22 cellular contexts compared by ENCODE assay signal in the genomic region with DNA sequence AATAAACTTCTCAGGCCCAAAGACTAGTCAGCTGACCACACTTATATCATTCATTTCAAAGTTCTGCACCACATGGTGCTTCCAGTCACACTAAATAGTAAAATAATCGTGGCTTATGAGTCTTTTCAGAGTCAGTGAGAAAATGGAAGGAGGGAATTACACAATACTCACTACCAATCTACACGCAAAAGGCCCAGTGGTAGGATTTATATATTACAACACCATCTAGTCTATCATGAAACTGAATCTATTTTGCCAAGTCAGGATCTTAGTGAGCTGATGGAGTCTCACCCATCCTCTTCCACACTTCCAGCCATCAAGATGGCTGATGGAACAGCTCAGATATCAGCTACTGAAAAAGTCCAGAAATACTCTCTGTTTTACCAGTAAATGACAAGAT. TPM values are rescaled to one million over a fixed set of nuclear protein-coding genes. Genes with fewer than 3 reads are reported as not detected.
DNase-seq lines count a peak whose midpoint lies in the region; ATAC-seq, FAIRE-seq and TF ChIP-seq lines count a peak whose summit lies in the region.
"Had no signal": no experiment of that assay in that cellular context is flagged by ENCODE, and none has a peak within 500 bp of the region (broad histone marks: within the 10 kb centered on the region; RNA-seq: fewer than 3 reads in every experiment).

No MANE protein-coding gene starts in this region.

- H3K36me3 ChIP-seq in GM12878 (ENCODE audit: control insufficient read depth in 2 of 2, insufficient read depth in 2 of 2, low read length in 1 of 2): peaks cover 0 to 9% of the 10 kb centered on the region in 2 experiments; a peak in 2 of 4 replicates

- CTCF ChIA-PET in activated CD4-positive, alpha-beta T cell treated with anti-CD3 and anti-CD28 coated beads for 36 hours (lab: Charles Lee): interaction anchor here (1.7 kb wide), 1 partner anchor 11 kb away, joined by 6 read pairs; no protein-coding TSS in a partner anchor
- CTCF ChIA-PET in GM12878 (lab: Yijun Ruan, JAX): interaction anchor here (0.7 kb wide), 1 partner anchor 24 kb away, joined by 3 read pairs; no protein-coding TSS in a partner anchor

- no peak for DNase-seq in activated CD4-positive, alpha-beta T cell treated with anti-CD3 and anti-CD28 coated beads for 36 hours
- DNase-seq in activated CD4-positive, alpha-beta T cell treated with anti-CD3 and anti-CD28 coated beads, Interleukin-2, amount 10 ng/mL, durations not matched to agents 24 days and 14 days: no peak
- DNase-seq in MV-4-11 (lab: John Stamatoyannopoulos, UW) (peak; percentile 80), GM12878 (ENCODE audit: low read depth, low spot score) (no peak), nephron progenitor cell (no peak)
- no peak for DNase-seq in activated effector memory CD4-positive, alpha-beta T cell treated with Interleukin-2 at 50 U/mL for 16 hours
- DNase-seq: activated CD4-positive, alpha-beta T cell treated with anti-CD3 and anti-CD28 coated beads, Interleukin-2, amount 50 U/mL, for 48 hours; activated naive CD8-positive, alpha-beta T cell treated with anti-CD3 and anti-CD28 coated beads, Interleukin-2, amount 50 U/mL, for 24 hours; activated T-cell treated with anti-CD3 and anti-CD28 coated beads, Interleukin-2, amount 50 U/mL, for 48 hours; left cardiac atrium; mesendoderm; NCI-H1694 treated with DMSO at 0.1 percent for 48 hours; NCI-H446 treated with DMSO at 0.1 percent for 48 hours; stimulated activated CD4-positive, alpha-beta T cell treated with anti-CD3 and anti-CD28 coated beads, Interleukin-2, amount 100 ng/mL, for 24 hours; T-helper 1 cell had no signal

- peaks cover 1% of the 10 kb centered on the region; the same call in 1 of the 3 replicates for H3K9me3 ChIP-seq in GM12878 (replicated peaks; ENCODE audit: control insufficient read depth, insufficient read depth, low read length)

- TF ChIP-seq POLR2A in GM12878 (IDR thresholded peaks at IDR 0.05; ENCODE audit: low read depth, low read length): no peak

- H3K27ac ChIP-seq in GM12878 (ENCODE audit: control insufficient read depth, insufficient read depth): no peak overlapping the region
- H3K27ac ChIP-seq: BLaER1 treated with 17β-estradiol and CSF1 and Interleukin-3, amounts not matched to agents 10 nM and 100 nM; VCaP had no signal

- SMC1A ChIA-PET in GM12878 (lab: Charles Lee; ENCODE audit: uncharacterized antibody, unreplicated experiment): interaction anchor here (1.0 kb wide), 1 partner anchor 36 kb away, joined by 3 read pairs; no protein-coding TSS in a partner anchor

- H3K79me2 ChIP-seq in GM12878 (ENCODE audit: control insufficient read depth, insufficient read depth, low read length): peaks cover 16% of the 10 kb centered on the region

- no peaks in the 10 kb centered on the region for H3K27me3 Mint-ChIP-seq in activated CD4-positive, alpha-beta T cell treated with anti-CD3 and anti-CD28 coated beads for 36 hours
- no peaks in the 10 kb centered on the region for H3K27me3 Mint-ChIP-seq in activated CD4-positive, alpha-beta T cell treated with anti-CD3 and anti-CD28 coated beads, Interleukin-2, amount 10 ng/mL, durations not matched to agents 24 days and 14 days
- H3K27me3 Mint-ChIP-seq in nephron progenitor cell (ENCODE audit: low read depth, poor library complexity): peaks cover 2% of the 10 kb centered on the region
- H3K27me3 Mint-ChIP-seq: activated naive CD8-positive, alpha-beta T cell treated with anti-CD3 and anti-CD28 coated beads, Interleukin-2, amount 50 U/mL, for 24 hours; dendritic cell treated with granulocyte-macrophage colony-stimulating factor and Interleukin-4, amounts not matched to agents 40 ng/mL and 50 ng/mL, for 4 days; progenitor cell of endocrine pancreas had no signal

- intact Hi-C loops in activated CD4-positive, alpha-beta T cell treated with anti-CD3 and anti-CD28 coated beads for 36 hours (cut with DNase I, micrococcal nuclease): no loop called here
- intact Hi-C loops in activated CD4-positive, alpha-beta T cell treated with anti-CD3 and anti-CD28 coated beads, Interleukin-2, amount 10 ng/mL, durations not matched to agents 24 days and 14 days (cut with micrococcal nuclease): no loop called here
- intact Hi-C loops in GM12878 (cut with micrococcal nuclease; ENCODE audit: unreplicated experiment): no loop called here

- peaks cover 4% of the 10 kb centered on the region; the same call in 1 of the 2 replicates for H3K4me1 ChIP-seq in GM12878 (ENCODE audit: control insufficient read depth, insufficient read depth, low read length)

- BruUV-seq in GM12878 (replicated peaks; lab: Mats Ljungman, UMichigan): no TSS peak

- peaks cover 21% of the 10 kb centered on the region for H3K4me1 Mint-ChIP-seq in activated CD4-positive, alpha-beta T cell treated with anti-CD3 and anti-CD28 coated beads for 36 hours
- peaks cover 3% of the 10 kb centered on the region for H3K4me1 Mint-ChIP-seq in activated CD4-positive, alpha-beta T cell treated with anti-CD3 and anti-CD28 coated beads, Interleukin-2, amount 10 ng/mL, durations not matched to agents 24 days and 14 days
- no peaks in the 10 kb centered on the region for H3K4me1 Mint-ChIP-seq in nephron progenitor cell

- no peak for TF ChIP-seq CTCF in GM12878 (IDR thresholded peaks at IDR 0.05 in 2 of 3, conservative IDR thresholded peaks at IDR 0.05 in 1 of 3; ENCODE audit: control insufficient read depth in 2 of 3, extremely low read depth in 1 of 3, insufficient read depth in 1 of 3, low read depth in 3 of 3, low read length in 3 of 3)
- TF ChIP-seq CTCF in nephron progenitor cell (IDR thresholded peaks at IDR 0.05): no peak

- H3K36me3 Mint-ChIP-seq in activated CD4-positive, alpha-beta T cell treated with anti-CD3 and anti-CD28 coated beads for 36 hours (ENCODE audit: low read depth): peaks cover 33% of the 10 kb centered on the region
- peaks cover 23% of the 10 kb centered on the region for H3K36me3 Mint-ChIP-seq in activated CD4-positive, alpha-beta T cell treated with anti-CD3 and anti-CD28 coated beads, Interleukin-2, amount 10 ng/mL, durations not matched to agents 24 days and 14 days (ENCODE audit: low read depth)
- peaks cover 38% of the 10 kb centered on the region for H3K36me3 Mint-ChIP-seq in nephron progenitor cell (ENCODE audit: low read depth)

- peak; percentile 74 for ATAC-seq in activated CD4-positive, alpha-beta T cell treated with anti-CD3 and anti-CD28 coated beads for 36 hours
- peak; percentile 14; the same call in 1 of the 3 replicates for ATAC-seq in GM12878
- no peak for ATAC-seq in GM21737 (IDR thresholded peaks at IDR 0.05; ENCODE audit: unreplicated experiment)
- no peak for ATAC-seq in HG03457 (IDR thresholded peaks at IDR 0.05; ENCODE audit: unreplicated experiment)
- ATAC-seq: activated naive CD8-positive, alpha-beta T cell treated with anti-CD3 and anti-CD28 coated beads, Interleukin-2, amount 50 U/mL, for 24 hours; left cardiac atrium had no signal

- H3K4me2 ChIP-seq in GM12878 (ENCODE audit: control insufficient read depth, insufficient read depth): no peak overlapping the region
- H3K4me2 ChIP-seq: BLaER1 treated with 17β-estradiol and CSF1 and Interleukin-3, amounts not matched to agents 10 nM and 100 nM had no signal

- no peak overlapping the region for H3K4me3 Mint-ChIP-seq in activated CD4-positive, alpha-beta T cell treated with anti-CD3 and anti-CD28 coated beads for 36 hours
- no peak overlapping the region for H3K4me3 Mint-ChIP-seq in activated CD4-positive, alpha-beta T cell treated with anti-CD3 and anti-CD28 coated beads, Interleukin-2, amount 10 ng/mL, durations not matched to agents 24 days and 14 days
- no peak overlapping the region for H3K4me3 Mint-ChIP-seq in nephron progenitor cell
- H3K4me3 Mint-ChIP-seq: activated naive CD8-positive, alpha-beta T cell treated with anti-CD3 and anti-CD28 coated beads, Interleukin-2, amount 50 U/mL, for 24 hours; dendritic cell treated with granulocyte-macrophage colony-stimulating factor and Interleukin-4, amounts not matched to agents 40 ng/mL and 50 ng/mL, for 4 days had no signal

- no peak for FAIRE-seq in GM12878 (lab: Jason Lieb, UNC)
- FAIRE-seq: bronchial epithelial cell had no signal

- H2AFZ ChIP-seq in GM12878 (ENCODE audit: control insufficient read depth, low read depth, low read length): no peak overlapping the region

- no peaks in the 10 kb centered on the region for H4K20me1 ChIP-seq in GM12878 (ENCODE audit: control insufficient read depth, insufficient read depth)

- RAD21 ChIA-PET in GM12878 (lab: Charles Lee; ENCODE audit: unreplicated experiment): interaction anchor here (1.5 kb wide), 1 partner anchor 14 kb away, joined by 4 read pairs; no protein-coding TSS in a partner anchor

- no peak for TF ChIP-seq EP300 in GM12878 (IDR thresholded peaks at IDR 0.05; ENCODE audit: borderline replicate concordance in 1 of 2, control insufficient read depth in 1 of 2, low read depth in 2 of 2, low read length in 2 of 2)

- H3K9me3 Mint-ChIP-seq in activated CD4-positive, alpha-beta T cell treated with anti-CD3 and anti-CD28 coated beads for 36 hours (ENCODE audit: low read depth): no peaks in the 10 kb centered on the region
- H3K9me3 Mint-ChIP-seq in activated CD4-positive, alpha-beta T cell treated with anti-CD3 and anti-CD28 coated beads, Interleukin-2, amount 10 ng/mL, durations not matched to agents 24 days and 14 days: no peaks in the 10 kb centered on the region
- H3K9me3 Mint-ChIP-seq in nephron progenitor cell: no peaks in the 10 kb centered on the region
- H3K9me3 Mint-ChIP-seq: dendritic cell treated with granulocyte-macrophage colony-stimulating factor and Interleukin-4, amounts not matched to agents 40 ng/mL and 50 ng/mL, for 4 days had no signal

- no peak overlapping the region for H3K4me3 ChIP-seq in GM12878
- H3K4me3 ChIP-seq: BLaER1 treated with 17β-estradiol and CSF1 and Interleukin-3, amounts not matched to agents 10 nM and 100 nM had no signal

- in situ Hi-C loops in GM12878 (cut with MboI): no loop called here

- POLR2A ChIA-PET in activated CD4-positive, alpha-beta T cell treated with anti-CD3 and anti-CD28 coated beads for 36 hours (lab: Charles Lee): no interaction called here
- POLR2A ChIA-PET in GM12878 (lab: Charles Lee): interaction anchor here (0.9 kb wide), 1 partner anchor 21 kb away, joined by 3 read pairs; no protein-coding TSS in a partner anchor

- no peaks in the 10 kb centered on the region for H3K27me3 ChIP-seq in GM12878 (replicated peaks in 1 of 2; ENCODE audit: control insufficient read depth in 2 of 2, insufficient read depth in 2 of 2, low read length in 1 of 2)
- H3K27me3 ChIP-seq: BLaER1 treated with 17β-estradiol and CSF1 and Interleukin-3, amounts not matched to agents 10 nM and 100 nM had no signal

- no peak overlapping the region for H3K9ac ChIP-seq in GM12878 (ENCODE audit: control insufficient read depth, insufficient read depth, low read length)
- H3K9ac ChIP-seq: BLaER1 treated with 17β-estradiol and CSF1 and Interleukin-3, amounts not matched to agents 10 nM and 100 nM had no signal

- TF ChIP-seq RAD21 in GM12878 (IDR thresholded peaks at IDR 0.05; ENCODE audit: insufficient read depth, low read depth, low read length): no peak

- H3K27ac Mint-ChIP-seq in activated CD4-positive, alpha-beta T cell treated with anti-CD3 and anti-CD28 coated beads for 36 hours: no peak overlapping the region
- H3K27ac Mint-ChIP-seq in activated CD4-positive, alpha-beta T cell treated with anti-CD3 and anti-CD28 coated beads, Interleukin-2, amount 10 ng/mL, durations not matched to agents 24 days and 14 days: no peak overlapping the region
- H3K27ac Mint-ChIP-seq in nephron progenitor cell: peak overlapping the region; percentile 40
- H3K27ac Mint-ChIP-seq: activated naive CD8-positive, alpha-beta T cell treated with anti-CD3 and anti-CD28 coated beads, Interleukin-2, amount 50 U/mL, for 24 hours; dendritic cell treated with granulocyte-macrophage colony-stimulating factor and Interleukin-4, amounts not matched to agents 40 ng/mL and 50 ng/mL, for 4 days; progenitor cell of endocrine pancreas had no signal

- WGBS in GM12878 (ENCODE audit: insufficient coverage, insufficient replicate concordance, low lambda C conversion rate, missing lambda C conversion rate): 96% methylated on average over 2 of the region's 2 CpGs

RNA-seq across cellular contexts. Expression of gene INO80D, which starts 21.9 kb away (rescaled TPM):
- 10 to 100 TPM; 17.6 to 18.9 TPM for total RNA-seq in activated CD4-positive, alpha-beta T cell treated with anti-CD3 and anti-CD28 coated beads for 36 hours
- 26.2 and 27.5 TPM in 2 replicates for total RNA-seq in activated CD4-positive, alpha-beta T cell treated with anti-CD3 and anti-CD28 coated beads, Interleukin-2, amount 10 ng/mL, durations not matched to agents 24 days and 14 days
- total RNA-seq in GM12878 (2013; cell fraction: nucleolus; rRNA removed): 44.6 and 48.4 TPM in 2 replicates
- total RNA-seq in GM12878 (2014; rRNA removed) (6.3 and 7.9 TPM in 2 replicates), GM12878 (2014; rRNA removed; fragmentation: Illumina TruSeq; extraction: Trizol) (6.5 and 7.2 TPM in 2 replicates), GM12878 (2021) (15.3 and 16.3 TPM in 2 replicates)
- polyA plus RNA-seq in GM12878 (2011; ENCODE audit: low read depth): 2.3 TPM
- polyA plus RNA-seq in GM12878 (2011; rRNA removed) (8.1 and 10.5 TPM in 2 replicates), GM12878 (2014; fragmentation: Illumina TruSeq; extraction: Trizol) (3.9 and 4.9 TPM in 2 replicates), GM12878 (2014; fragmentation: Nextera tagmentation; extraction: Ambion mirVana) (1 to 10 TPM in 1 of 2 experiments, under 1 TPM in 1; 0.73 to 1.9 TPM), GM12878 (2014; rRNA removed) (3.1 and 3.2 TPM in 2 replicates), GM12878 (2016; fragmentation: Nextera tagmentation; extraction: Ambion mirVana) (1 to 10 TPM; 4.5 to 4.8 TPM)
- 4.8 and 5.4 TPM in 2 replicates for polyA plus RNA-seq in GM12878 (2011; cell fraction: cytosol; rRNA removed)
- 10.1 and 10.6 TPM in 2 replicates for polyA plus RNA-seq in GM12878 (2011; cell fraction: nucleus; rRNA removed)
- polyA plus RNA-seq in GM12878 (2012): 3.3 and 4.1 TPM in 2 replicates
- 45.5 and 48.5 TPM in 2 replicates for polyA minus RNA-seq in GM12878 (2011; rRNA and poly(A)+ RNA removed)
- polyA minus RNA-seq in GM12878 (2011; cell fraction: cytosol; rRNA and poly(A)+ RNA removed): 12.4 and 15.3 TPM in 2 replicates
- polyA minus RNA-seq in GM12878 (2011; cell fraction: nucleus; rRNA and poly(A)+ RNA removed): 15.7 and 21.5 TPM in 2 replicates

Comparison
In these comparisons a context has a peak if more than half of its experiments do, and no peak if none do; other contexts are left out.
1. ATAC-seq: peak in activated CD4-positive, alpha-beta T cell treated with anti-CD3 and anti-CD28 coated beads for 36 hours (single experiment) and GM12878 (single experiment); none in GM21737 (single experiment) and HG03457 (single experiment).